In the genomic region with DNA sequence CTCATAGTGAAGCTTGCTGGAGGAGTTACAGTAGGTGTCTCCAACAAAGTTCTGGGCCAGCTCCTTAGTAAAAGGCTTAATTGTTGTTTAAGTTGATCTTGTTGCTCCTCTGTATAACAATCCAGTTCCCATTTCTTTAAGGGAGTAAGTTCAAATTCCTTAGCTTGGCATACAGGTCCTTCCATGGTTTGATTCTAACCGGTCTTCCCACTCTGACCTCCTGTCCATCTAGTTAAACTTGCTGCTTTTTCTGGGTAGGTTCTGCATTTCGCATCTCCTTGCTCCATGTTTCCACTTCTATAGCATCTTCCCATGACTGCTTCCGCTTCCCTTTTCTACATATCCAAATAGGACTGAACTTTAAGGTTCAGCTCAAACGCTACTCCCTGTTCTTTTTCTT, we compare ENCODE assay signal across 21 cellular contexts.
"Had no signal": no experiment of that assay in that cellular context is flagged by ENCODE, and none has a peak within 500 bp of the region (broad histone marks: within the 10 kb centered on the region; RNA-seq: fewer than 3 reads in every experiment).

No MANE protein-coding gene starts in this region.

- H3K36me3 Mint-ChIP-seq: mesothelial cell of epicardium; naive B cell; natural killer cell treated with Interleukin-12 subunit alpha and Interleukin-12 subunit beta and Interleukin-15 and Interleukin-18, amount 100 ng/mL, for 72 hours had no signal

- H3K27ac Mint-ChIP-seq: mesothelial cell of epicardium, naive B cell, progenitor cell of endocrine pancreas had no signal

- H3K4me3 Mint-ChIP-seq: effector memory CD8-positive, alpha-beta T cell; mesothelial cell of epicardium; naive B cell; natural killer cell treated with Interleukin-12 subunit alpha and Interleukin-12 subunit beta and Interleukin-15 and Interleukin-18, amount 100 ng/mL, for 72 hours; neural crest cell had no signal

- H2AFZ ChIP-seq: parathyroid adenoma had no signal

- H3K4me3 ChIP-seq: mucosa of descending colon, right lobe of liver, thoracic aorta, tibial nerve, upper lobe of right lung, uterus had no signal

- H3K4me1 ChIP-seq: uterus had no signal

- H3K27me3 ChIP-seq: right lobe of liver, tibial nerve, upper lobe of right lung, uterus had no signal

- H3K9me3 ChIP-seq: mucosa of descending colon, right lobe of liver, thoracic aorta, tibial nerve, upper lobe of right lung, uterus had no signal

- H3K27me3 Mint-ChIP-seq: effector memory CD8-positive, alpha-beta T cell; natural killer cell treated with Interleukin-12 subunit alpha and Interleukin-12 subunit beta and Interleukin-15 and Interleukin-18, amount 100 ng/mL, for 72 hours; progenitor cell of endocrine pancreas had no signal

- H3K36me3 ChIP-seq: right lobe of liver, thoracic aorta, tibial nerve, upper lobe of right lung, uterus had no signal

- DNase-seq: cortex of kidney; effector memory CD8-positive, alpha-beta T cell; mesenchymal stem cell; mucosa of descending colon; naive B cell; right lobe of liver; small intestine; stimulated activated CD4-positive, alpha-beta T cell treated with anti-CD3 and anti-CD28 coated beads, Interleukin-15, amount 100 ng/mL, for 24 hours; stimulated activated CD4-positive, alpha-beta T cell treated with anti-CD3 and anti-CD28 coated beads, Interleukin-4, amount 100 ng/mL, for 1 hour; stimulated activated CD8-positive, alpha-beta memory T cell treated with anti-CD3 and anti-CD28 coated beads, Interleukin-4, amount 100 ng/mL, for 48 hours; stimulated activated naive CD4-positive, alpha-beta T cell treated with Interleukin-2 at 50 U/mL for 16 hours; substantia nigra; upper lobe of right lung; uterus had no signal

- ATAC-seq: effector memory CD8-positive, alpha-beta T cell; natural killer cell treated with Interleukin-12 subunit alpha and Interleukin-12 subunit beta and Interleukin-15 and Interleukin-18, amount 100 ng/mL, for 72 hours; upper lobe of right lung had no signal

- H3K9me3 Mint-ChIP-seq: effector memory CD8-positive, alpha-beta T cell; mesothelial cell of epicardium; naive B cell; natural killer cell treated with Interleukin-12 subunit alpha and Interleukin-12 subunit beta and Interleukin-15 and Interleukin-18, amount 100 ng/mL, for 72 hours; neural crest cell had no signal

- H3K27ac ChIP-seq: parathyroid adenoma, right lobe of liver, thoracic aorta, upper lobe of right lung, uterus had no signal
